ENCODE assay signal across 12 cellular contexts in the genomic region with DNA sequence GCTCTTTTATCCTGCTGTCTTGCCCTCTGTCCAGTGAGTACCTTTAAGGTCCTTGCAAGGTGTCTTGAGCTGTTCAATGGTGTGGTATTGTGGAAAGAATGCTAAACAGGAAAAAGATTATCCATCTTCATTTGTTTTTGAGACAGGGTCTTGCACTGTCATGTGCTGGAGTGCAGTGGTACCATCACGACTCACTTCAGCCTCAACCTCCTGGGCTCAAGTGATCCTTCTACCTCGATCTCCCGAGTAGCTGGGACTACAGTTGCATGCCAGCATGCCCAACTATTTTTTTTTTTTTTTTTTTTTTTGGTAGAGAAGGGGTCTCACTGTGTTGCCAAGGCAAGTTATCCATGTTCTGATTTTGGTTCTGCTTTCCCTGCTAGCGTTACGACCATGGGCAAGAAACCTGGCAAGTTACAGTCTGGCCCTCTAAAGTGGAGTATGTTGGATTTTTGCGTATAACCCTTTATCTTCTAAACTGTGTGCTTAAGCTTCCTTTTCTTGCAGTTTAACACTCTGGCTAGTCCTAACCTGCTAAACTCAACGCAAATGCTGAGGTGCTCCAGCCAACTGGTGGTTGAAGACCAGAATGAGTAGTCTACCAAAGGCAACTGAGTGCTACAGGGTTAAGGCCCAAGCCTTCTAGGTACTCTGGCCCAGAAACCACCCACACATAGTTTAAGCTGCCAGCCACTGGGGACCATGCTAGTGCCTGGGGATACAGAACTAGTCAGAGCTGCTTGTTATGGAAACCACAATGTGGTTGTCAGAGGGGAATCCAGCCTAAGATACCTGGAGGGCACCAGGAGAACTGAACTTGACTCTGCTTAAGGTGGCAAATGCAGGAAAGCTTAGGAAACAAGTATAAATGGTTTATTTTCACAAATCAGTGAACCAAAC. TPM values are rescaled to one million over a fixed set of nuclear protein-coding genes. Genes with fewer than 3 reads are reported as not detected.
DNase-seq lines count a peak whose midpoint lies in the region; ATAC-seq lines count a peak whose summit lies in the region.
"Had no signal": no experiment of that assay in that cellular context is flagged by ENCODE, and none has a peak within 500 bp of the region (broad histone marks: within the 10 kb centered on the region; RNA-seq: fewer than 3 reads in every experiment).

No MANE protein-coding gene starts in this region.

- DNase-seq in activated CD8-positive, alpha-beta memory T cell treated with anti-CD3 and anti-CD28 coated beads, Interleukin-2, amount 10 ng/mL, durations not matched to agents 7 days and 5 days: peak; percentile 46
- DNase-seq in activated CD8-positive, alpha-beta memory T cell treated with anti-CD3 and anti-CD28 coated beads, Interleukin-2, amount 50 U/mL, for 4 hours: no peak
- DNase-seq in renal cortical epithelial cell (ENCODE audit: low read depth) (peak; percentile 67), NCI-H526 treated with DMSO at 0.1 percent for 48 hours (lab: John Stamatoyannopoulos, UW) (no peak), NCI-H524 treated with DMSO at 0.1 percent for 48 hours (lab: John Stamatoyannopoulos, UW) (no peak), midbrain (lab: John Stamatoyannopoulos, UW) (no peak)
- DNase-seq: aorta, NCI-H1694 treated with DMSO at 0.1 percent for 48 hours, NCI-H748 treated with DMSO at 0.1 percent for 48 hours, upper lobe of left lung had no signal

- CTCF ChIA-PET in activated CD8-positive, alpha-beta memory T cell treated with anti-CD3 and anti-CD28 coated beads, Interleukin-2, amount 10 ng/mL, durations not matched to agents 7 days and 5 days (lab: Charles Lee): interaction anchor here (0.7 to 1.4 kb wide), 5 partner anchors 44 to 74 kb away, joined by 3 read pairs; a partner anchor contains a TSS

- H3K4me3 Mint-ChIP-seq in activated CD8-positive, alpha-beta memory T cell treated with anti-CD3 and anti-CD28 coated beads, Interleukin-2, amount 10 ng/mL, durations not matched to agents 7 days and 5 days: no peak overlapping the region
- H3K4me3 Mint-ChIP-seq in IgD-negative memory B cell: no peak overlapping the region
- H3K4me3 Mint-ChIP-seq in activated naive CD8-positive, alpha-beta T cell: no peak overlapping the region

- H3K4me1 Mint-ChIP-seq in activated CD8-positive, alpha-beta memory T cell treated with anti-CD3 and anti-CD28 coated beads, Interleukin-2, amount 10 ng/mL, durations not matched to agents 7 days and 5 days: peaks cover 51% of the 10 kb centered on the region
- H3K4me1 Mint-ChIP-seq in IgD-negative memory B cell: peaks cover 13 to 34% (median 34%) of the 10 kb centered on the region in 3 donors
- peaks cover 47% of the 10 kb centered on the region for H3K4me1 Mint-ChIP-seq in activated naive CD8-positive, alpha-beta T cell (ENCODE audit: low read depth)

- H3K27ac Mint-ChIP-seq in activated CD8-positive, alpha-beta memory T cell treated with anti-CD3 and anti-CD28 coated beads, Interleukin-2, amount 10 ng/mL, durations not matched to agents 7 days and 5 days: peak overlapping the region; percentile 8
- peak overlapping the region in 2 of 3 donors; percentile 26 to 67 for H3K27ac Mint-ChIP-seq in IgD-negative memory B cell
- H3K27ac Mint-ChIP-seq in activated naive CD8-positive, alpha-beta T cell: peak overlapping the region; percentile 64

- H3K9me3 Mint-ChIP-seq in activated CD8-positive, alpha-beta memory T cell treated with anti-CD3 and anti-CD28 coated beads, Interleukin-2, amount 10 ng/mL, durations not matched to agents 7 days and 5 days (ENCODE audit: low read depth): no peaks in the 10 kb centered on the region
- H3K9me3 Mint-ChIP-seq in IgD-negative memory B cell: no peaks in the 10 kb centered on the region
- H3K9me3 Mint-ChIP-seq in activated naive CD8-positive, alpha-beta T cell (ENCODE audit: low read depth): no peaks in the 10 kb centered on the region

- H3K36me3 Mint-ChIP-seq in activated CD8-positive, alpha-beta memory T cell treated with anti-CD3 and anti-CD28 coated beads, Interleukin-2, amount 10 ng/mL, durations not matched to agents 7 days and 5 days: peaks cover 68% of the 10 kb centered on the region
- no peaks in the 10 kb centered on the region for H3K36me3 Mint-ChIP-seq in IgD-negative memory B cell
- H3K36me3 Mint-ChIP-seq in activated naive CD8-positive, alpha-beta T cell: peaks cover 11% of the 10 kb centered on the region

- ATAC-seq in activated CD8-positive, alpha-beta memory T cell treated with anti-CD3 and anti-CD28 coated beads, Interleukin-2, amount 10 ng/mL, durations not matched to agents 7 days and 5 days: peak; percentile 50

- H3K27me3 Mint-ChIP-seq in activated CD8-positive, alpha-beta memory T cell treated with anti-CD3 and anti-CD28 coated beads, Interleukin-2, amount 10 ng/mL, durations not matched to agents 7 days and 5 days: no peaks in the 10 kb centered on the region
- H3K27me3 Mint-ChIP-seq in IgD-negative memory B cell: no peaks in the 10 kb centered on the region
- H3K27me3 Mint-ChIP-seq in activated naive CD8-positive, alpha-beta T cell: no peaks in the 10 kb centered on the region

RNA-seq across cellular contexts. Expression of a gene that starts 7.9 kb away (rescaled TPM):
- 1,000 to 10,000 TPM in 1 of 2 experiments, 100 to 1,000 TPM in 1; 844 to 1,001 TPM for total RNA-seq in activated CD8-positive, alpha-beta memory T cell treated with anti-CD3 and anti-CD28 coated beads, Interleukin-2, amount 10 ng/mL, durations not matched to agents 7 days and 5 days
- 1,607 TPM for polyA plus RNA-seq in IgD-negative memory B cell
- 806 and 852 TPM in 2 replicates for total RNA-seq in renal cortical epithelial cell

RNA-seq across cellular contexts. Expression of a gene that starts 43.7 kb away (rescaled TPM):
- 10 to 100 TPM; 30.1 to 40.7 TPM for total RNA-seq in activated CD8-positive, alpha-beta memory T cell treated with anti-CD3 and anti-CD28 coated beads, Interleukin-2, amount 10 ng/mL, durations not matched to agents 7 days and 5 days
- polyA plus RNA-seq in IgD-negative memory B cell: 100 TPM
- 20.0 and 28.1 TPM in 2 replicates for total RNA-seq in renal cortical epithelial cell

Comparison
In these comparisons a context has a peak if more than half of its experiments do, and no peak if none do; other contexts are left out.
1. DNase-seq: peak in activated CD8-positive, alpha-beta memory T cell treated with anti-CD3 and anti-CD28 coated beads, Interleukin-2, amount 10 ng/mL, durations not matched to agents 7 days and 5 days (single experiment) and renal cortical epithelial cell (single experiment); none in activated CD8-positive, alpha-beta memory T cell treated with anti-CD3 and anti-CD28 coated beads, Interleukin-2, amount 50 U/mL, for 4 hours (single experiment), NCI-H526 treated with DMSO at 0.1 percent for 48 hours (single experiment), NCI-H524 treated with DMSO at 0.1 percent for 48 hours (single experiment) and midbrain (single experiment).
2. H3K27ac Mint-ChIP-seq: peak in every context shown above with its lines; median percentile 64 in activated naive CD8-positive, alpha-beta T cell; 46 in IgD-negative memory B cell; 8 in activated CD8-positive, alpha-beta memory T cell treated with anti-CD3 and anti-CD28 coated beads, Interleukin-2, amount 10 ng/mL, durations not matched to agents 7 days and 5 days.